8 cellular contexts compared by ENCODE assay signal in genomic region chr2:135984199-135985017, GRCh38. TPM values are rescaled to one million over a fixed set of nuclear protein-coding genes. Genes with fewer than 3 reads are reported as not detected.
DNase-seq lines count a peak whose midpoint lies in the region; ATAC-seq, FAIRE-seq and TF ChIP-seq lines count a peak whose summit lies in the region.

No MANE protein-coding gene starts in this region.

- POLR2A ChIA-PET in OCI-LY7 (lab: Charles Lee) = interaction anchor here (0.5 to 4.7 kb wide), 17 partner anchors 9 to 299 kb away, joined by 3 to 43 read pairs (median 4); no protein-coding TSS in a partner anchor
- POLR2A ChIA-PET in endothelial cell of umbilical vein (lab: Charles Lee) = no interaction called here

- CTCF ChIA-PET in OCI-LY7 (lab: Charles Lee; ENCODE audit: unreplicated experiment) = interaction anchor here (0.8 to 1.7 kb wide), 2 partner anchors 13 to 397 kb away, joined by 3 to 5 read pairs; no protein-coding TSS in a partner anchor
- CTCF ChIA-PET in endothelial cell of umbilical vein (lab: Charles Lee) = interaction anchor here (0.8 to 1.0 kb wide), 3 partner anchors 47 to 396 kb away, joined by 3 read pairs; no protein-coding TSS in a partner anchor

- in situ Hi-C loops in G401 (cut with HindIII; ENCODE audit: low sequenced_read_pairs) = no loop called here

- H3K9me1 ChIP-seq in endothelial cell of umbilical vein (replicated peaks; ENCODE audit: control insufficient read depth, extremely low read depth, insufficient read depth, low read length) = no peaks in the 10 kb centered on the region

- peak overlapping the region; percentile 85 for H3K4me2 ChIP-seq in OCI-LY7 (ENCODE audit: low read length)
- peak overlapping the region; percentile 97 for H3K4me2 ChIP-seq in endothelial cell of umbilical vein (ENCODE audit: insufficient read depth, low read length)
- peak overlapping the region; percentile 78 for H3K4me2 ChIP-seq in parathyroid adenoma (ENCODE audit: low read length)

- peak overlapping the region; percentile 98 for H3K4me3 Mint-ChIP-seq in HFFc6

- H4K20me1 ChIP-seq in OCI-LY7 (ENCODE audit: insufficient read depth, low read length) (no peaks in the 10 kb centered on the region), endothelial cell of umbilical vein (replicated peaks; ENCODE audit: control insufficient read depth, extremely low read depth, insufficient read depth, low read length) (no peaks in the 10 kb centered on the region)

- H3K9ac ChIP-seq in endothelial cell of umbilical vein (replicated peaks; ENCODE audit: extremely low read depth, insufficient read depth, low read length) (peak overlapping the region; percentile 98), parathyroid adenoma (peak overlapping the region; percentile 46)

- H3K4me3 ChIP-seq in OCI-LY7 (ENCODE audit: low read depth, low read length, poor library complexity, severe bottlenecking) = peak overlapping the region; percentile 85
- peak overlapping the region; percentile 93 to 96 (median 94) for H3K4me3 ChIP-seq in endothelial cell of umbilical vein (replicated peaks in 1 of 3; ENCODE audit: insufficient read depth in 1 of 3, low read depth in 1 of 3, low read length in 3 of 3)
- peak overlapping the region; percentile 92 for H3K4me3 ChIP-seq in parathyroid adenoma (ENCODE audit: low read depth, low read length)

- H3K36me3 Mint-ChIP-seq in HFFc6 (ENCODE audit: low read depth) = peaks cover 14% of the 10 kb centered on the region; the same call in 1 of the 2 replicates

- no peak for TF ChIP-seq POLR2A in endothelial cell of umbilical vein (IDR thresholded peaks at IDR 0.05; ENCODE audit: low read depth, low read length)

- H3K9me3 ChIP-seq in OCI-LY7 (ENCODE audit: low read length) (no peaks in the 10 kb centered on the region), endothelial cell of umbilical vein (replicated peaks; ENCODE audit: control insufficient read depth, insufficient read depth, low read length) (no peaks in the 10 kb centered on the region), parathyroid adenoma (ENCODE audit: control insufficient read depth, low read length) (no peaks in the 10 kb centered on the region)

- no peaks in the 10 kb centered on the region for H3K27me3 ChIP-seq in endothelial cell of umbilical vein (ENCODE audit: control insufficient read depth in 2 of 2, insufficient read depth in 2 of 2, low read length in 2 of 2)
- H3K27me3 ChIP-seq in parathyroid adenoma (ENCODE audit: control insufficient read depth, insufficient read depth, low read length) = no peaks in the 10 kb centered on the region

- peak overlapping the region; percentile 96 for H3K27ac Mint-ChIP-seq in HFFc6

- no peaks in the 10 kb centered on the region for H3K9me2 ChIP-seq in OCI-LY7 (ENCODE audit: insufficient read depth, low read length)

- peaks cover 13% of the 10 kb centered on the region for H3K4me1 Mint-ChIP-seq in HFFc6 (ENCODE audit: low read depth)

- peak; percentile 35 for ATAC-seq in GM18519 (IDR thresholded peaks at IDR 0.05; ENCODE audit: low FRiP score, unreplicated experiment)

- dilution Hi-C loops in endothelial cell of umbilical vein (cut with MboI; ENCODE audit: extremely low pct_ligation_motif_present, low sequenced_read_pairs) = no loop called here

- H3K4me1 ChIP-seq in OCI-LY7 (ENCODE audit: insufficient read depth, low read length, poor library complexity, severe bottlenecking) (peaks cover 57% of the 10 kb centered on the region), endothelial cell of umbilical vein (ENCODE audit: control insufficient read depth, extremely low read depth, insufficient read depth, low read length) (peaks cover 13% of the 10 kb centered on the region), parathyroid adenoma (no peaks in the 10 kb centered on the region)

- no peaks in the 10 kb centered on the region for H3K9me3 Mint-ChIP-seq in HFFc6

- H2AFZ ChIP-seq in OCI-LY7 (ENCODE audit: low read length) (peak overlapping the region; percentile 84; the same call in 1 of the 2 replicates), endothelial cell of umbilical vein (ENCODE audit: low read depth, low read length) (peak overlapping the region; percentile 59), parathyroid adenoma (peak overlapping the region; percentile 93)

- TSS peak; percentile 71 for BruUV-seq in OCI-LY7 (replicated peaks; lab: Mats Ljungman, UMichigan)
- no TSS peak for BruUV-seq in endothelial cell of umbilical vein (replicated peaks; lab: Mats Ljungman, UMichigan)

- H3K27ac ChIP-seq in OCI-LY7 (ENCODE audit: low read depth, low read length, poor library complexity, severe bottlenecking) = peak overlapping the region; percentile 79
- H3K27ac ChIP-seq in endothelial cell of umbilical vein (ENCODE audit: insufficient read depth, low read depth, low read length) = peak overlapping the region; percentile 81
- H3K27ac ChIP-seq in parathyroid adenoma = peak overlapping the region; percentile 72

- peak; percentile 18 for FAIRE-seq in endothelial cell of umbilical vein (lab: Jason Lieb, UNC)

- H3K79me2 ChIP-seq in OCI-LY7 (ENCODE audit: insufficient read depth, low read depth, low read length) = peaks cover 59% of the 10 kb centered on the region
- H3K79me2 ChIP-seq in endothelial cell of umbilical vein (ENCODE audit: control insufficient read depth, insufficient read depth, low read length) = peaks cover 22% of the 10 kb centered on the region
- H3K79me2 ChIP-seq in parathyroid adenoma = peaks cover 11% of the 10 kb centered on the region

- no peaks in the 10 kb centered on the region for H3K27me3 Mint-ChIP-seq in HFFc6 (ENCODE audit: insufficient read depth)

- TF ChIP-seq CTCF in HFFc6 (IDR thresholded peaks at IDR 0.05) (no peak), OCI-LY7 (conservative IDR thresholded peaks at IDR 0.05; ENCODE audit: low read length) (no peak), endothelial cell of umbilical vein (IDR thresholded peaks at IDR 0.05; ENCODE audit: extremely low read depth in 1 of 2, insufficient read depth in 1 of 2, low read depth in 1 of 2, low read length in 2 of 2) (no peak), parathyroid adenoma (IDR thresholded peaks at IDR 0.05) (no peak)

- no peak for DNase-seq in HFFc6
- DNase-seq in OCI-LY7 (ENCODE audit: low spot score) = no peak
- DNase-seq in endothelial cell of umbilical vein (ENCODE audit: low read depth, low spot score) = no peak
- no peak for DNase-seq in G401 (ENCODE audit: low spot score)
- DNase-seq in HK-2 (ENCODE audit: unreplicated experiment) = no peak
- no peak for DNase-seq in glomerular visceral epithelial cell (ENCODE audit: extremely low spot score)

- H3K36me3 ChIP-seq in OCI-LY7 (ENCODE audit: insufficient read depth, low read length) (peaks cover 38% of the 10 kb centered on the region), endothelial cell of umbilical vein (ENCODE audit: control insufficient read depth in 2 of 2, extremely low read depth in 1 of 2, insufficient read depth in 2 of 2, low read length in 2 of 2) (no peaks in the 10 kb centered on the region), parathyroid adenoma (ENCODE audit: control insufficient read depth, insufficient read depth, low read length) (no peaks in the 10 kb centered on the region)

- intact Hi-C loops in OCI-LY7 (cut with micrococcal nuclease; ENCODE audit: unreplicated experiment) (loop anchor here (5.0 kb wide), 1 partner anchor 67 kb away; no protein-coding TSS in a partner anchor), endothelial cell of umbilical vein (cut with micrococcal nuclease) (loop anchor here (1.0 to 2.0 kb wide), 3 partner anchors 35 to 258 kb away; no protein-coding TSS in a partner anchor)

TF ChIP-seq in endothelial cell of umbilical vein, 7 proteins besides CTCF, POLR2A, EP300 and RAD21:
- TF ChIP-seq POLR2AphosphoS5 (IDR thresholded peaks at IDR 0.05; ENCODE audit: insufficient read depth, low read depth, low read length) = no peak
- TF ChIP-seq FOS (IDR thresholded peaks at IDR 0.05; ENCODE audit: borderline replicate concordance, insufficient read depth, low read length) = no peak
- no peak for TF ChIP-seq GATA2 (IDR thresholded peaks at IDR 0.05; ENCODE audit: insufficient read depth, insufficient read length, low read depth, low read length)
- no peak for TF ChIP-seq MAX (IDR thresholded peaks at IDR 0.05; ENCODE audit: insufficient read depth, insufficient read length)
- TF ChIP-seq EZH2 (IDR thresholded peaks at IDR 0.05; ENCODE audit: borderline replicate concordance, low read depth, low read length, severe bottlenecking) = no peak
- TF ChIP-seq JUN (IDR thresholded peaks at IDR 0.05; ENCODE audit: borderline replicate concordance, insufficient read depth, insufficient read length, low read depth) = no peak
- no peak for TF ChIP-seq MYC (IDR thresholded peaks at IDR 0.05; ENCODE audit: low read depth, low read length)

RNA-seq across cellular contexts. Expression of gene DARS1, which starts 1.0 kb away (rescaled TPM):
- 10 to 100 TPM; 65.6 to 74.3 (median 71.3) TPM for total RNA-seq in HFFc6 (2021; fragmentation: NEBNext Ultra II Directional; extraction: Animal tissue kit (Norgen Biotek cat#: 25700))
- 90.5 and 108 TPM in 2 replicates for total RNA-seq in OCI-LY7 (2014; rRNA removed; shearing (Covaris generic))
- total RNA-seq in OCI-LY7 (2022) (119 and 140 TPM in 2 replicates), endothelial cell of umbilical vein (41.5 and 48.8 TPM in 2 replicates)
- polyA plus RNA-seq in endothelial cell of umbilical vein = 17.9 and 20.9 TPM in 2 replicates
- polyA plus RNA-seq in endothelial cell of umbilical vein (2011; cell fraction: cytosol; rRNA removed) = 28.7 and 29.9 TPM in 2 replicates
- 31.4 and 43.1 TPM in 2 replicates for polyA plus RNA-seq in endothelial cell of umbilical vein (2011; cell fraction: nucleus; rRNA removed)
- 40.4 and 47.3 TPM in 2 replicates for polyA plus RNA-seq in endothelial cell of umbilical vein (2012)
- polyA minus RNA-seq in endothelial cell of umbilical vein = 29.2 and 37.0 TPM in 2 replicates
- polyA minus RNA-seq in endothelial cell of umbilical vein (2011; cell fraction: cytosol; rRNA and poly(A)+ RNA removed) = 32.5 TPM
- 19.3 and 19.8 TPM in 2 replicates for polyA minus RNA-seq in endothelial cell of umbilical vein (2011; cell fraction: nucleus; rRNA and poly(A)+ RNA removed)
- total RNA-seq in G401 (2014; rRNA removed; shearing (Covaris generic)) = 89.1 and 113 TPM in 2 replicates
